Comparison of ENCODE assay signal across 8 cellular contexts in genomic region chr4:118888666-118889312, GRCh38. TPM values are rescaled to one million over a fixed set of nuclear protein-coding genes. Genes with fewer than 3 reads are reported as not detected.
DNase-seq lines count a peak whose midpoint lies in the region; ATAC-seq and TF ChIP-seq lines count a peak whose summit lies in the region.

TSS of gene SYNPO2 (plus strand) at chr4:118888854. CDS start at chr4:118889037, 183 bp downstream.

- no peaks in the 10 kb centered on the region for H3K36me3 Mint-ChIP-seq in neural crest cell (ENCODE audit: low read depth)

- DNase-seq in Ammon's horn (ENCODE audit: low spot score) (peak; percentile 75), NT2/D1 (ENCODE audit: low read depth, low spot score) (peak; percentile 48), glomerular visceral epithelial cell (ENCODE audit: extremely low spot score) (peak; percentile 90), neural crest cell (ENCODE audit: low read depth, low spot score) (peak; percentile 53), ureter (ENCODE audit: low spot score) (peak; percentile 86)
- peak; percentile 23 for DNase-seq in activated naive CD4-positive, alpha-beta T cell treated with anti-CD3 and anti-CD28 coated beads, Interleukin-2, amount 50 U/mL, for 16 hours

- no peaks in the 10 kb centered on the region for H3K36me3 ChIP-seq in NT2/D1 (ENCODE audit: insufficient read depth, insufficient read length, low read length)

- H3K9ac ChIP-seq in NT2/D1 (ENCODE audit: insufficient read length, low read depth) = peak within 1 kb of the TSS; percentile 50

- H3K4me3 Mint-ChIP-seq in neural crest cell = peak within 1 kb of the TSS; percentile 65

- H3K4me1 ChIP-seq in NT2/D1 (ENCODE audit: insufficient read depth, insufficient read length) = no peaks in the 10 kb centered on the region

- no peak for TF ChIP-seq CTCF in neural crest cell (conservative IDR thresholded peaks at IDR 0.05)

- ATAC-seq in GM19397 (IDR thresholded peaks at IDR 0.05; ENCODE audit: unreplicated experiment) = peak; percentile 84
- ATAC-seq in HG03442 (IDR thresholded peaks at IDR 0.05; ENCODE audit: unreplicated experiment) = peak; percentile 93

- no peaks in the 10 kb centered on the region for H3K9me3 ChIP-seq in NT2/D1 (ENCODE audit: insufficient read depth, low read length)

- H3K4me3 ChIP-seq in NT2/D1 (ENCODE audit: insufficient read length, low read depth) = peak within 1 kb of the TSS; percentile 36

- peaks cover 7% of the 10 kb centered on the region for H3K27me3 ChIP-seq in NT2/D1 (ENCODE audit: insufficient read depth, insufficient read length)

- H3K27me3 Mint-ChIP-seq in neural crest cell (ENCODE audit: low read depth) = peaks cover 36% of the 10 kb centered on the region

- peaks cover 20% of the 10 kb centered on the region for H3K4me1 Mint-ChIP-seq in neural crest cell

- H3K9me3 Mint-ChIP-seq in neural crest cell = no peaks in the 10 kb centered on the region

- H3K27ac Mint-ChIP-seq in neural crest cell (ENCODE audit: unreplicated experiment) = no peak within 1 kb of the TSS

RNA-seq across cellular contexts. Expression of gene SYNPO2, which starts in this region (rescaled TPM):
- total RNA-seq in neural crest cell = 0.07 and 0.18 TPM in 2 replicates
- total RNA-seq in ureter = 381 TPM

Comparison
In these comparisons a context has a peak if more than half of its experiments do, and no peak if none do; other contexts are left out.
1. Peak in every context shown above with its lines: DNase-seq, ATAC-seq and H3K4me3 ChIP-seq.
2. RNA of gene SYNPO2 (total RNA-seq): 381 TPM in ureter (single experiment); 0.07 to 0.18 TPM in neural crest cell; every median in the first group is over 100 times any median in the second.
3. Peak in DNase-seq in neural crest cell; RNA of the gene not detected or under 1 TPM.
4. DNase-seq: peak in every context shown above with its lines; median percentile 90 in glomerular visceral epithelial cell; 86 in ureter; 75 in Ammon's horn; 53 in neural crest cell; 48 in NT2/D1; 23 in activated naive CD4-positive, alpha-beta T cell treated with anti-CD3 and anti-CD28 coated beads, Interleukin-2, amount 50 U/mL, for 16 hours.